ENCODE assay signal across 1 cellular context in the genomic region with DNA sequence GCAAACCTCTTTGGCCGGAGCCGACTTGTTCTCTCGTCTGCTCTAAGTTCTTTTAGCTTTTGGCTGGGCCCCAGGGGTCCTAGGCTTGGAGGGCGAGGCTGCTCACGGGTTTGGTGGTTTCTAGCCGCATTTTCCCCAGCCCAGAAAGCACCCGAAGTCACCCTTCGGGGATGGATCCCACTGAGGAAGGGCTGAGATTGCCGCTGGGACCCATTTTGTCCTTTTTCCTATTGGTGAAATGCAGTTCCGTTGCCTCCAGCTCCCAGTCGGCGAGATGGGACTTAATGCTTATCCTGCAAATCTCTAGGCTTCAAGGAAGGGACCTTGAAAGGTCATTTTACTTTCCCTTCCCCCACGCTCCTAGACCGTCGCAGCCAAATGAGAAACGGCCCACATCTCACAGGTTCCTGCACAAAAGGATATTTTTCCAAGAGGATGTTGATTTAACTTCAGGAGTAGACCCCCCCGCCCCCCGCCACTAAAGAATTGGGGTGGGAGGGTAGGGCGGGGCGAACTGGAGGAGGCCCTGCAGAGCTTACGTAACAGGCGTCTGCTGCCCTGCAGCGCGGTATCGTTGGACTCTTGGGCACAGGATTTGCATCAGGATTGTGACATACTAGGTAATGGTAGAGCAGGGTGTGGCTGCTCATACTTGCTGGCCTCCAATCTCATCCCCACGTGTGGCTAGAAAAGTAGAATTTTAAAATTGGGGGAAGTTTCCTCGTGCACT.
TF ChIP-seq lines count a peak whose summit lies in the region.

No MANE protein-coding gene starts in this region.

TF ChIP-seq in HepG2, 621 proteins besides CTCF, POLR2A, EP300 and RAD21 (continued from another document and continues in another):
- TF ChIP-seq, protein P1, sequence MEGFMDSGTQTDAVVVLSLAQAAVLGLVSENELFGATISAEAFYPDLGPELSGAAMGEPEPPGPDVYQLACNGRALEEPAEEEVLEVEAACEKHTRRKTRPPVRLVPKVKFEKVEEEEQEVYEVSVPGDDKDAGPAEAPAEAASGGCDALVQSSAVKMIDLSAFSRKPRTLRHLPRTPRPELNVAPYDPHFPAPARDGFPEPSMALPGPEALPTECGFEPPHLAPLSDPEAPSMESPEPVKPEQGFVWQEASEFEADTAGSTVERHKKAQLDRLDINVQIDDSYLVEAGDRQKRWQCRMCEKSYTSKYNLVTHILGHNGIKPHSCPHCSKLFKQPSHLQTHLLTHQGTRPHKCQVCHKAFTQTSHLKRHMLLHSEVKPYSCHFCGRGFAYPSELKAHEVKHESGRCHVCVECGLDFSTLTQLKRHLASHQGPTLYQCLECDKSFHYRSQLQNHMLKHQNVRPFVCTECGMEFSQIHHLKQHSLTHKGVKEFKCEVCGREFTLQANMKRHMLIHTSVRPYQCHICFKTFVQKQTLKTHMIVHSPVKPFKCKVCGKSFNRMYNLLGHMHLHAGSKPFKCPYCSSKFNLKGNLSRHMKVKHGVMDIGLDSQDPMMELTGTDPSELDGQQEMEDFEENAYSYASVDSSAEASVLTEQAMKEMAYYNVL (CRISPR knock-in tag; IDR thresholded peaks at IDR 0.05; ENCODE audit: borderline replicate concordance), result no peak
- TF ChIP-seq HOXA3 (CRISPR knock-in tag; IDR thresholded peaks at IDR 0.05) (peak; percentile 28; the same call in 1 of the 2 replicates), SOX13 (IDR thresholded peaks at IDR 0.05) (no peak), SOX13 (CRISPR knock-in tag; conservative IDR thresholded peaks at IDR 0.05 in 1 of 2, IDR thresholded peaks at IDR 0.05 in 1 of 2) (peak in 1 of 2 experiments; percentile 39; a peak in 1 of 4 replicates), ATF7 (IDR thresholded peaks at IDR 0.05) (no peak), ATF7 (CRISPR knock-in tag; IDR thresholded peaks at IDR 0.05) (no peak), ZFX (CRISPR knock-in tag; IDR thresholded peaks at IDR 0.05; ENCODE audit: low read depth) (no peak), FOXJ3 (CRISPR knock-in tag; IDR thresholded peaks at IDR 0.05; ENCODE audit: borderline replicate concordance) (no peak), LBX2 (CRISPR knock-in tag; IDR thresholded peaks at IDR 0.05; ENCODE audit: borderline replicate concordance) (no peak), MIER3 (CRISPR knock-in tag; IDR thresholded peaks at IDR 0.05; ENCODE audit: borderline replicate concordance) (no peak), GABPA (IDR thresholded peaks at IDR 0.05; ENCODE audit: low read depth, low read length) (no peak), GABPA (CRISPR knock-in tag; IDR thresholded peaks at IDR 0.05; ENCODE audit: low read depth) (peak; percentile 54), ZNF253 (CRISPR knock-in tag; IDR thresholded peaks at IDR 0.05; ENCODE audit: borderline replicate concordance) (no peak), TGIF2 (CRISPR knock-in tag; IDR thresholded peaks at IDR 0.05) (0 out of 2 replicates have a peak, but pooled peaks have one; percentile 46), RXRB (CRISPR knock-in tag; IDR thresholded peaks at IDR 0.05; ENCODE audit: borderline replicate concordance) (0 out of 2 replicates have a peak, but pooled peaks have one; percentile 18), CCAR2 (optimal IDR thresholded peaks at IDR 0.05; ENCODE audit: low read depth, low read length) (no peak), ZBTB44 (CRISPR knock-in tag; IDR thresholded peaks at IDR 0.05) (no peak), SAP130 (CRISPR knock-in tag; IDR thresholded peaks at IDR 0.05; ENCODE audit: low read depth) (peak; percentile 76), MAF1 (CRISPR knock-in tag; IDR thresholded peaks at IDR 0.05; ENCODE audit: borderline replicate concordance) (no peak), GTF2F1 (IDR thresholded peaks at IDR 0.05; ENCODE audit: low read length) (no peak), IKZF5 (CRISPR knock-in tag; IDR thresholded peaks at IDR 0.05) (peak; percentile 22; the same call in 1 of the 2 replicates), MAX (IDR thresholded peaks at IDR 0.05) (peak; percentile 27; the same call in 1 of the 2 replicates), ZNF12 (CRISPR knock-in tag; IDR thresholded peaks at IDR 0.05) (0 out of 2 replicates have a peak, but pooled peaks have one; percentile 34), DNMT1 (CRISPR knock-in tag; IDR thresholded peaks at IDR 0.05) (no peak), NCOA5 (CRISPR knock-in tag; IDR thresholded peaks at IDR 0.05) (no peak), NFATC3 (CRISPR knock-in tag; IDR thresholded peaks at IDR 0.05) (no peak), SALL1 (CRISPR knock-in tag; IDR thresholded peaks at IDR 0.05) (peak; percentile 30; the same call in 1 of the 2 replicates), ZNF614 (CRISPR knock-in tag; IDR thresholded peaks at IDR 0.05; ENCODE audit: borderline replicate concordance) (peak; percentile 25; the same call in 1 of the 2 replicates), SIX4 (CRISPR knock-in tag; IDR thresholded peaks at IDR 0.05) (no peak), BCL6 (CRISPR knock-in tag; IDR thresholded peaks at IDR 0.05) (peak; percentile 26; the same call in 1 of the 2 replicates), CEBPB (IDR thresholded peaks at IDR 0.05; ENCODE audit: borderline replicate concordance, low read depth, low read length) (peak; percentile 90), SNAPC2 (CRISPR knock-in tag; IDR thresholded peaks at IDR 0.05) (no peak)
- TF ChIP-seq, protein P2, sequence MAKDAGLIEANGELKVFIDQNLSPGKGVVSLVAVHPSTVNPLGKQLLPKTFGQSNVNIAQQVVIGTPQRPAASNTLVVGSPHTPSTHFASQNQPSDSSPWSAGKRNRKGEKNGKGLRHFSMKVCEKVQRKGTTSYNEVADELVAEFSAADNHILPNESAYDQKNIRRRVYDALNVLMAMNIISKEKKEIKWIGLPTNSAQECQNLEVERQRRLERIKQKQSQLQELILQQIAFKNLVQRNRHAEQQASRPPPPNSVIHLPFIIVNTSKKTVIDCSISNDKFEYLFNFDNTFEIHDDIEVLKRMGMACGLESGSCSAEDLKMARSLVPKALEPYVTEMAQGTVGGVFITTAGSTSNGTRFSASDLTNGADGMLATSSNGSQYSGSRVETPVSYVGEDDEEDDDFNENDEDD (CRISPR knock-in tag; IDR thresholded peaks at IDR 0.05; ENCODE audit: borderline replicate concordance), result 0 out of 2 replicates have a peak, but pooled peaks have one; percentile 20
- TF ChIP-seq, protein P3, sequence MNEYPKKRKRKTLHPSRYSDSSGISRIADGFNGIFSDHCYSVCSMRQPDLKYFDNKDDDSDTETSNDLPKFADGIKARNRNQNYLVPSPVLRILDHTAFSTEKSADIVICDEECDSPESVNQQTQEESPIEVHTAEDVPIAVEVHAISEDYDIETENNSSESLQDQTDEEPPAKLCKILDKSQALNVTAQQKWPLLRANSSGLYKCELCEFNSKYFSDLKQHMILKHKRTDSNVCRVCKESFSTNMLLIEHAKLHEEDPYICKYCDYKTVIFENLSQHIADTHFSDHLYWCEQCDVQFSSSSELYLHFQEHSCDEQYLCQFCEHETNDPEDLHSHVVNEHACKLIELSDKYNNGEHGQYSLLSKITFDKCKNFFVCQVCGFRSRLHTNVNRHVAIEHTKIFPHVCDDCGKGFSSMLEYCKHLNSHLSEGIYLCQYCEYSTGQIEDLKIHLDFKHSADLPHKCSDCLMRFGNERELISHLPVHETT (CRISPR knock-in tag; conservative IDR thresholded peaks at IDR 0.05), result no peak
- TF ChIP-seq, protein P4, sequence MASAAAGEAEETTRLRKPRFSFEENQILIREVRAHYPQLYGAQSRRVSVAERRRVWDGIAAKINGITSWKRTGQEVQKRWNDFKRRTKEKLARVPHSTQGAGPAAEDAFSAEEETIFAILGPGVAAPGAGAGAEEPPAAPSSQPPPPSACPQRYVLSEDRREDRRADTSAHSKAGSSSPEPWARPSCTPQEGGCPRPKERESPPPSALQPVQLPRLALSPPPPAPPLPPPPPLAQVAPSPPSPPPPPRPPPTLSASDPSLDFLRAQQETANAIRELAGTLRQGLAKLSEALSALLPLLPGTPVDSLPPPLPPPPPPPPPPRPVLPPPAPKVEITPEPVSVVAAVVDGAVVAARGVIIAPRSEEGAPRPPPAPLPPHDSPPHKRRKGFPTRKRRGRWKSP (CRISPR knock-in tag; IDR thresholded peaks at IDR 0.05), result no peak
- TF ChIP-seq, protein P5, sequence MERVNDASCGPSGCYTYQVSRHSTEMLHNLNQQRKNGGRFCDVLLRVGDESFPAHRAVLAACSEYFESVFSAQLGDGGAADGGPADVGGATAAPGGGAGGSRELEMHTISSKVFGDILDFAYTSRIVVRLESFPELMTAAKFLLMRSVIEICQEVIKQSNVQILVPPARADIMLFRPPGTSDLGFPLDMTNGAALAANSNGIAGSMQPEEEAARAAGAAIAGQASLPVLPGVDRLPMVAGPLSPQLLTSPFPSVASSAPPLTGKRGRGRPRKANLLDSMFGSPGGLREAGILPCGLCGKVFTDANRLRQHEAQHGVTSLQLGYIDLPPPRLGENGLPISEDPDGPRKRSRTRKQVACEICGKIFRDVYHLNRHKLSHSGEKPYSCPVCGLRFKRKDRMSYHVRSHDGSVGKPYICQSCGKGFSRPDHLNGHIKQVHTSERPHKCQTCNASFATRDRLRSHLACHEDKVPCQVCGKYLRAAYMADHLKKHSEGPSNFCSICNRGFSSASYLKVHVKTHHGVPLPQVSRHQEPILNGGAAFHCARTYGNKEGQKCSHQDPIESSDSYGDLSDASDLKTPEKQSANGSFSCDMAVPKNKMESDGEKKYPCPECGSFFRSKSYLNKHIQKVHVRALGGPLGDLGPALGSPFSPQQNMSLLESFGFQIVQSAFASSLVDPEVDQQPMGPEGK (CRISPR knock-in tag; IDR thresholded peaks at IDR 0.05), result peak; percentile 97
- TF ChIP-seq, protein P6, sequence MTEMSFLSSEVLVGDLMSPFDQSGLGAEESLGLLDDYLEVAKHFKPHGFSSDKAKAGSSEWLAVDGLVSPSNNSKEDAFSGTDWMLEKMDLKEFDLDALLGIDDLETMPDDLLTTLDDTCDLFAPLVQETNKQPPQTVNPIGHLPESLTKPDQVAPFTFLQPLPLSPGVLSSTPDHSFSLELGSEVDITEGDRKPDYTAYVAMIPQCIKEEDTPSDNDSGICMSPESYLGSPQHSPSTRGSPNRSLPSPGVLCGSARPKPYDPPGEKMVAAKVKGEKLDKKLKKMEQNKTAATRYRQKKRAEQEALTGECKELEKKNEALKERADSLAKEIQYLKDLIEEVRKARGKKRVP (CRISPR knock-in tag; IDR thresholded peaks at IDR 0.05), result peak in 1 of 2 experiments; percentile 56; a peak in 1 of 4 replicates
- TF ChIP-seq, protein P7, sequence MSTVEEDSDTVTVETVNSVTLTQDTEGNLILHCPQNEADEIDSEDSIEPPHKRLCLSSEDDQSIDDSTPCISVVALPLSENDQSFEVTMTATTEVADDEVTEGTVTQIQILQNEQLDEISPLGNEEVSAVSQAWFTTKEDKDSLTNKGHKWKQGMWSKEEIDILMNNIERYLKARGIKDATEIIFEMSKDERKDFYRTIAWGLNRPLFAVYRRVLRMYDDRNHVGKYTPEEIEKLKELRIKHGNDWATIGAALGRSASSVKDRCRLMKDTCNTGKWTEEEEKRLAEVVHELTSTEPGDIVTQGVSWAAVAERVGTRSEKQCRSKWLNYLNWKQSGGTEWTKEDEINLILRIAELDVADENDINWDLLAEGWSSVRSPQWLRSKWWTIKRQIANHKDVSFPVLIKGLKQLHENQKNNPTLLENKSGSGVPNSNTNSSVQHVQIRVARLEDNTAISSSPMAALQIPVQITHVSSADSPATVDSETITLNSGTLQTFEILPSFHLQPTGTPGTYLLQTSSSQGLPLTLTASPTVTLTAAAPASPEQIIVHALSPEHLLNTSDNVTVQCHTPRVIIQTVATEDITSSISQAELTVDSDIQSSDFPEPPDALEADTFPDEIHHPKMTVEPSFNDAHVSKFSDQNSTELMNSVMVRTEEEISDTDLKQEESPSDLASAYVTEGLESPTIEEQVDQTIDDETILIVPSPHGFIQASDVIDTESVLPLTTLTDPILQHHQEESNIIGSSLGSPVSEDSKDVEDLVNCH (CRISPR knock-in tag; IDR thresholded peaks at IDR 0.05), result no peak
- TF ChIP-seq, protein P8, sequence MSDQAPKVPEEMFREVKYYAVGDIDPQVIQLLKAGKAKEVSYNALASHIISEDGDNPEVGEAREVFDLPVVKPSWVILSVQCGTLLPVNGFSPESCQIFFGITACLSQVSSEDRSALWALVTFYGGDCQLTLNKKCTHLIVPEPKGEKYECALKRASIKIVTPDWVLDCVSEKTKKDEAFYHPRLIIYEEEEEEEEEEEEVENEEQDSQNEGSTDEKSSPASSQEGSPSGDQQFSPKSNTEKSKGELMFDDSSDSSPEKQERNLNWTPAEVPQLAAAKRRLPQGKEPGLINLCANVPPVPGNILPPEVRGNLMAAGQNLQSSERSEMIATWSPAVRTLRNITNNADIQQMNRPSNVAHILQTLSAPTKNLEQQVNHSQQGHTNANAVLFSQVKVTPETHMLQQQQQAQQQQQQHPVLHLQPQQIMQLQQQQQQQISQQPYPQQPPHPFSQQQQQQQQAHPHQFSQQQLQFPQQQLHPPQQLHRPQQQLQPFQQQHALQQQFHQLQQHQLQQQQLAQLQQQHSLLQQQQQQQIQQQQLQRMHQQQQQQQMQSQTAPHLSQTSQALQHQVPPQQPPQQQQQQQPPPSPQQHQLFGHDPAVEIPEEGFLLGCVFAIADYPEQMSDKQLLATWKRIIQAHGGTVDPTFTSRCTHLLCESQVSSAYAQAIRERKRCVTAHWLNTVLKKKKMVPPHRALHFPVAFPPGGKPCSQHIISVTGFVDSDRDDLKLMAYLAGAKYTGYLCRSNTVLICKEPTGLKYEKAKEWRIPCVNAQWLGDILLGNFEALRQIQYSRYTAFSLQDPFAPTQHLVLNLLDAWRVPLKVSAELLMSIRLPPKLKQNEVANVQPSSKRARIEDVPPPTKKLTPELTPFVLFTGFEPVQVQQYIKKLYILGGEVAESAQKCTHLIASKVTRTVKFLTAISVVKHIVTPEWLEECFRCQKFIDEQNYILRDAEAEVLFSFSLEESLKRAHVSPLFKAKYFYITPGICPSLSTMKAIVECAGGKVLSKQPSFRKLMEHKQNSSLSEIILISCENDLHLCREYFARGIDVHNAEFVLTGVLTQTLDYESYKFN (CRISPR knock-in tag; conservative IDR thresholded peaks at IDR 0.05), result no peak
